ENCODE assay signal across 8 cellular contexts in genomic region chr10:127990846-127991542, GRCh38.
DNase-seq lines count a peak whose midpoint lies in the region; ATAC-seq, FAIRE-seq and TF ChIP-seq lines count a peak whose summit lies in the region.

No MANE protein-coding gene starts in this region.

- FAIRE-seq in GM19239 (lab: Jason Lieb, UNC), result no peak

- no TSS peak for BruUV-seq in PC-3 (replicated peaks; lab: Mats Ljungman, UMichigan)

- intact Hi-C loops in PC-3 (cut with micrococcal nuclease), result no loop called here
- intact Hi-C loops in vagina (cut with DNase I), result no loop called here

- CTCF ChIA-PET in PC-3 (lab: Charles Lee), result no interaction called here

- H3K27me3 ChIP-seq in PC-3 (ENCODE audit: low read length) (0 out of 2 replicates have a peak, but pooled peaks cover 9% of the 10 kb centered on the region), vagina (no peaks in the 10 kb centered on the region)

- no peaks in the 10 kb centered on the region for H4K20me1 ChIP-seq in PC-3 (ENCODE audit: low read length)

- H3K9me3 ChIP-seq in PC-3 (ENCODE audit: low read length) (no peaks in the 10 kb centered on the region), vagina (no peaks in the 10 kb centered on the region)

- no peaks in the 10 kb centered on the region for H3K9me2 ChIP-seq in PC-3 (replicated peaks; ENCODE audit: low read length)

- peaks cover 15% of the 10 kb centered on the region for H3K4me1 ChIP-seq in PC-3 (ENCODE audit: insufficient read depth, low read length)
- peaks cover 11% of the 10 kb centered on the region for H3K4me1 ChIP-seq in vagina

- no peak overlapping the region for H3K4me3 ChIP-seq in AG10803 (ENCODE audit: low read length)
- H3K4me3 ChIP-seq in PC-3 (ENCODE audit: low read length), result peak overlapping the region; percentile 27; the same call in 1 of the 2 replicates
- no peak overlapping the region for H3K4me3 ChIP-seq in astrocyte of the spinal cord (ENCODE audit: low read depth, low read length)
- no peak overlapping the region for H3K4me3 ChIP-seq in vagina

- TF ChIP-seq POLR2A in vagina (IDR thresholded peaks at IDR 0.05), result no peak

- H3K36me3 ChIP-seq in PC-3 (ENCODE audit: low read depth, low read length), result no peaks in the 10 kb centered on the region
- H3K36me3 ChIP-seq in vagina, result no peaks in the 10 kb centered on the region

- in situ Hi-C loops in astrocyte of the spinal cord (cut with HindIII; ENCODE audit: low sequenced_read_pairs), result no loop called here

- peak overlapping the region; percentile 57 for H2AFZ ChIP-seq in PC-3 (ENCODE audit: low read length)

- H3K9ac ChIP-seq in PC-3 (ENCODE audit: low read length), result no peak overlapping the region

- ATAC-seq in PC-3 (peak; percentile 11; the same call in 1 of the 2 replicates), GM21381 (IDR thresholded peaks at IDR 0.05; ENCODE audit: unreplicated experiment) (no peak)

- peak overlapping the region; percentile 73 for H3K4me2 ChIP-seq in PC-3 (ENCODE audit: low read length)

- no peaks in the 10 kb centered on the region for H3F3A ChIP-seq in PC-3 (ENCODE audit: low read length, unreplicated experiment)

- H3K27ac ChIP-seq in PC-3 (ENCODE audit: low read length), result peak overlapping the region; percentile 26; the same call in 1 of the 2 replicates
- peak overlapping the region; percentile 64 for H3K27ac ChIP-seq in vagina

- POLR2A ChIA-PET in PC-3 (lab: Charles Lee; ENCODE audit: unreplicated experiment), result no interaction called here

- TF ChIP-seq CTCF in AG10803 (conservative IDR thresholded peaks at IDR 0.05; ENCODE audit: low read length), result no peak
- TF ChIP-seq CTCF in PC-3 (conservative IDR thresholded peaks at IDR 0.05; ENCODE audit: low read depth, low read length), result no peak
- no peak for TF ChIP-seq CTCF in astrocyte of the spinal cord (IDR thresholded peaks at IDR 0.05; ENCODE audit: low read depth, low read length)
- no peak for TF ChIP-seq CTCF in vagina (IDR thresholded peaks at IDR 0.05)

- H3K79me2 ChIP-seq in PC-3 (ENCODE audit: low read length), result no peaks in the 10 kb centered on the region

- peak; percentile 89 for DNase-seq in AG10803 (ENCODE audit: low read depth)
- DNase-seq in PC-3, result peak; percentile 53
- DNase-seq in astrocyte of the spinal cord (ENCODE audit: low read depth, low spot score), result peak; percentile 94
- DNase-seq in non-pigmented ciliary epithelial cell (ENCODE audit: low read depth), result peak; percentile 95
- DNase-seq in vagina (ENCODE audit: extremely low spot score in 2 of 2), result no peak
- no peak for DNase-seq in NAMALWA (ENCODE audit: low spot score)
- DNase-seq in GM19239 (ENCODE audit: insufficient read length, low spot score), result no peak

Comparison
In these comparisons a context has a peak if more than half of its experiments do, and no peak if none do; other contexts are left out.
1. DNase-seq: peak in AG10803 (single experiment), PC-3 (single experiment), astrocyte of the spinal cord (single experiment) and non-pigmented ciliary epithelial cell (single experiment); none in vagina (0 of 2), NAMALWA (single experiment) and GM19239 (single experiment).